Comparison of ENCODE assay signal across 8 cellular contexts in the genomic region with DNA sequence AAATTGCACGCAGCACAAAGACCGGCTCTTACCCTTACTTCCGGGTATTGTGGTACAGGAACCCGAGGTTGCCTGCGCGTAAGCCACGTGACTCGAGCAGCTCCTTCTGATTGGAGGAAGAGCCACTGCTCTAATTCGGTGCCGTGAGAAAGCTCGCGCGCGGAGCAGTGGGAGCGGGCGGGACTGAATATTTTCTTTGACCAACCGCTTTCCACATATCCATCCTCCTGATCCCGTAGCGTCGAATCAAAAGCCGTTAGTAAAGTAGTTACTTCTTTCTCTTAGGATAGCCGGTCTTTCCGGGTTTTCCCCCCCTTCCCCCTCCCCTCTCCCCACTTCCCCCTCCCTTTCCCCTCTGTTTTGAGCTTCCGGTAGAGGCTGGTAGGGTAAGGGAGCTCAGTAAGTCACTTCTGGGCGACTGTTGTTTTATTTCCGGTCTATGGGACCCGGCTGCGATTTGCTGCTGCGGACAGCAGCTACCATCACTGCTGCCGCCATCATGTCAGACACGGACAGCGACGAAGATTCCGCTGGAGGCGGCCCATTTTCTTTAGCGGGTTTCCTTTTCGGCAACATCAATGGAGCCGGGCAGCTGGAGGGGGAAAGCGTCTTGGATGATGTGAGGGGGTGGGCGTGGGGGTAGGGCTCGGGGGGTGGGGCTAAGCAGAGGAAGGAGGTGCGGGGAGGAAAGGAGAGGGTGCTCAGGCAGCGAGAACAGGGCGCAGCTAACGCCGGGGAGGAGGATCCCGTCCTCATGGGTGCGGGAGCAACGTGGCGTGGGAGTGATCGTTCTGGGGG. TPM values are rescaled to one million over a fixed set of nuclear protein-coding genes. Genes with fewer than 3 reads are reported as not detected.
A peak's percentile ranks its signal among the peaks of the same experiment; 100 is the strongest.
DNase-seq lines count a peak whose midpoint lies in the region; ATAC-seq and TF ChIP-seq lines count a peak whose summit lies in the region.

Gene TAF1, plus strand, starts transcription at position 482 of the 798 bp plus-strand sequence. Its CDS starts 18 bp downstream, at position 500.

- H3K27me3 Mint-ChIP-seq in activated B cell treated with CpG ODN at 0.5 μM for 24 hours: no peaks in the 10 kb centered on the region

- peak within 1 kb of the TSS; percentile 72 for H3K4me3 ChIP-seq in smooth muscle cell

- CTCF ChIA-PET in activated B cell treated with CpG ODN at 0.5 μM for 24 hours (lab: Charles Lee): no interaction called here

- H3K4me3 Mint-ChIP-seq in activated B cell treated with CpG ODN at 0.5 μM for 24 hours: peak within 1 kb of the TSS; percentile 99

- H3K36me3 Mint-ChIP-seq in activated B cell treated with CpG ODN at 0.5 μM for 24 hours (ENCODE audit: low read depth): peaks cover 29% of the 10 kb centered on the region

- DNase-seq in AG08395 (ENCODE audit: low spot score) (peak; percentile 94), NCI-H345 (lab: John Stamatoyannopoulos, UW) (peak; percentile 98), activated B cell treated with CpG ODN at 0.5 μM for 24 hours (peak; percentile 69), caudate nucleus (lab: John Stamatoyannopoulos, UW) (peak; percentile 27 to 97 (median 88)), iPS-NIHi7 (ENCODE audit: extremely low spot score) (peak; percentile 88), smooth muscle cell (lab: John Stamatoyannopoulos, UW; ENCODE audit: unreplicated experiment) (peak; percentile 33)

- no peaks in the 10 kb centered on the region for H3K4me1 ChIP-seq in smooth muscle cell (ENCODE audit: low read depth)

- H3F3A ChIP-seq in smooth muscle cell (ENCODE audit: low read depth): no peaks in the 10 kb centered on the region

- peak within 1 kb of the TSS; percentile 88 for H3K4me2 ChIP-seq in smooth muscle cell

- H3K36me3 ChIP-seq in smooth muscle cell (ENCODE audit: low read depth): no peaks in the 10 kb centered on the region

- peak within 1 kb of the TSS; percentile 83 for H3K9ac ChIP-seq in smooth muscle cell (ENCODE audit: low read depth)

- peak within 1 kb of the TSS; percentile 99 for H3K27ac Mint-ChIP-seq in activated B cell treated with CpG ODN at 0.5 μM for 24 hours

- H3K9me3 Mint-ChIP-seq in activated B cell treated with CpG ODN at 0.5 μM for 24 hours: no peaks in the 10 kb centered on the region

- H4K20me1 ChIP-seq in smooth muscle cell (ENCODE audit: low read depth): peaks cover 16% of the 10 kb centered on the region

- H3K79me2 ChIP-seq in smooth muscle cell (ENCODE audit: low read depth): peaks cover 28% of the 10 kb centered on the region

- POLR2A ChIA-PET in activated B cell treated with CpG ODN at 0.5 μM for 24 hours (lab: Charles Lee): interaction anchor here (0.5 to 2.6 kb wide), 29 partner anchors 8 to 1233 kb away, joined by 3 to 79 read pairs (median 6); partner anchors contain the start of genes FOXO4, IGBP1, IL2RG and ITGB1BP2

- no peaks in the 10 kb centered on the region for H3K27me3 ChIP-seq in smooth muscle cell (ENCODE audit: low read depth)

- in situ Hi-C loops in GM18951 (cut with MboI; ENCODE audit: low sequenced_read_pairs, unreplicated experiment): no loop called here

- H3K9me3 ChIP-seq in smooth muscle cell (replicated peaks; ENCODE audit: low read depth): no peaks in the 10 kb centered on the region

- intact Hi-C loops in activated B cell treated with CpG ODN at 0.5 μM for 24 hours (cut with micrococcal nuclease): loop anchor here (1.0 to 5.0 kb wide), 7 partner anchors 83 to 298 kb away; partner anchors contain the start of genes FOXO4, NONO, SNX12 and ZMYM3

- ATAC-seq in HG03196 (IDR thresholded peaks at IDR 0.05; ENCODE audit: unreplicated experiment) (peak; percentile 84), activated B cell treated with CpG ODN at 0.5 μM for 24 hours (ENCODE audit: low read depth) (peak; percentile 87)

- H3K27ac ChIP-seq in caudate nucleus (ENCODE audit: low read depth, low read length) (peak within 1 kb of the TSS; percentile 83), smooth muscle cell (ENCODE audit: low read depth) (peak within 1 kb of the TSS; percentile 91)

- TF ChIP-seq POLR2A in GM18951 (IDR thresholded peaks at IDR 0.05; ENCODE audit: extremely low read depth, insufficient read depth, insufficient read length): peak; percentile 67

- no peak within 1 kb of the TSS for H2AFZ ChIP-seq in smooth muscle cell (ENCODE audit: low read depth)

- H3K4me1 Mint-ChIP-seq in activated B cell treated with CpG ODN at 0.5 μM for 24 hours: peaks cover 21% of the 10 kb centered on the region

- 47% methylated on average over 41 of the region's 51 CpGs for WGBS in smooth muscle cell (ENCODE audit: low lambda C conversion rate)

- TF ChIP-seq CTCF in activated B cell treated with CpG ODN at 0.5 μM for 24 hours (IDR thresholded peaks at IDR 0.05) (no peak), smooth muscle cell (IDR thresholded peaks at IDR 0.05; ENCODE audit: borderline replicate concordance, insufficient read depth, poor library complexity, severe bottlenecking) (no peak)

RNA-seq across cellular contexts. Expression of gene TAF1, which starts in this region (rescaled TPM):
- total RNA-seq in activated B cell treated with CpG ODN at 0.5 μM for 24 hours (64.0 and 70.0 TPM in 2 replicates), smooth muscle cell (14.0 and 20.3 TPM in 2 replicates)
- polyA plus RNA-seq in smooth muscle cell: 2.7 and 3.2 TPM in 2 replicates

Comparison
In these comparisons a context has a peak if more than half of its experiments do, and no peak if none do; other contexts are left out.
1. Peak in every context shown above with its lines: DNase-seq, ATAC-seq, H3K4me3 ChIP-seq and H3K27ac ChIP-seq.
2. DNase-seq: peak in every context shown above with its lines; median percentile 98 in NCI-H345; 94 in AG08395; 88 in caudate nucleus; 88 in iPS-NIHi7; 69 in activated B cell treated with CpG ODN at 0.5 μM for 24 hours; 33 in smooth muscle cell.